Comparison of ENCODE assay signal across 22 cellular contexts in the genomic region with DNA sequence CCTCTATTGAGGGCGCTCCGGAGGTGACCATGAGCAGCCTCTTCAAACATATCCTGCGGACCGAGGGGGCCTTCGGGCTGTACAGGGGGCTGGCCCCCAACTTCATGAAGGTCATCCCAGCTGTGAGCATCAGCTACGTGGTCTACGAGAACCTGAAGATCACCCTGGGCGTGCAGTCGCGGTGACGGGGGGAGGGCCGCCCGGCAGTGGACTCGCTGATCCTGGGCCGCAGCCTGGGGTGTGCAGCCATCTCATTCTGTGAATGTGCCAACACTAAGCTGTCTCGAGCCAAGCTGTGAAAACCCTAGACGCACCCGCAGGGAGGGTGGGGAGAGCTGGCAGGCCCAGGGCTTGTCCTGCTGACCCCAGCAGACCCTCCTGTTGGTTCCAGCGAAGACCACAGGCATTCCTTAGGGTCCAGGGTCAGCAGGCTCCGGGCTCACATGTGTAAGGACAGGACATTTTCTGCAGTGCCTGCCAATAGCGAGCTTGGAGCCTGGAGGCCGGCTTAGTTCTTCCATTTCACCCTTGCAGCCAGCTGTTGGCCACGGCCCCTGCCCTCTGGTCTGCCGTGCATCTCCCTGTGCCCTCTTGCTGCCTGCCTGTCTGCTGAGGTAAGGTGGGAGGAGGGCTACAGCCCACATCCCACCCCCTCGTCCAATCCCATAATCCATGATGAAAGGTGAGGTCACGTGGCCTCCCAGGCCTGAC. TPM values are rescaled to one million over a fixed set of nuclear protein-coding genes. Genes with fewer than 3 reads are reported as not detected.
DNase-seq lines count a peak whose midpoint lies in the region; ATAC-seq, FAIRE-seq and TF ChIP-seq lines count a peak whose summit lies in the region.
"Had no signal": no experiment of that assay in that cellular context is flagged by ENCODE, and none has a peak within 500 bp of the region (broad histone marks: within the 10 kb centered on the region; RNA-seq: fewer than 3 reads in every experiment).

No MANE protein-coding gene starts in this region.

- no peaks in the 10 kb centered on the region for H4K20me1 ChIP-seq in K562 (replicated peaks; ENCODE audit: control insufficient read depth, insufficient read depth, low read length)

- no peak for TF ChIP-seq RAD21 in K562 (CRISPR knock-in tag; conservative IDR thresholded peaks at IDR 0.05 in 1 of 2, IDR thresholded peaks at IDR 0.05 in 1 of 2)

- no peaks in the 10 kb centered on the region for H3K27me3 Mint-ChIP-seq in activated T-cell treated with anti-CD3 and anti-CD28 coated beads, Interleukin-2, amount 50 U/mL, for 72 hours (ENCODE audit: low read depth)
- no peaks in the 10 kb centered on the region for H3K27me3 Mint-ChIP-seq in activated T-cell treated with anti-CD3 and anti-CD28 coated beads, Interleukin-2, amount 50 U/mL, for 4 hours (ENCODE audit: low read depth)
- H3K27me3 Mint-ChIP-seq in naive thymus-derived CD4-positive, alpha-beta T cell: no peaks in the 10 kb centered on the region

- CTCF ChIA-PET in K562 (lab: Yijun Ruan, JAX; ENCODE audit: low intra/inter-chr PET ratio): interaction anchor here (0.6 kb wide), 1 partner anchor 199 kb away, joined by 4 read pairs; no protein-coding TSS in a partner anchor
- CTCF ChIA-PET in naive thymus-derived CD4-positive, alpha-beta T cell (lab: Charles Lee): interaction anchor here (0.5 to 1.3 kb wide), 7 partner anchors 10 to 165 kb away, joined by 3 to 4 read pairs (median 3); no protein-coding TSS in a partner anchor

- FAIRE-seq in K562 (lab: Jason Lieb, UNC): no peak
- FAIRE-seq: RCC 7860, small intestine had no signal

- H3K79me2 ChIP-seq in K562 (ENCODE audit: control insufficient read depth, insufficient read depth, low read length): peaks cover 4% of the 10 kb centered on the region; the same call in 2 of the 3 replicates

- TF ChIP-seq POLR2A in K562 (conservative IDR thresholded peaks at IDR 0.05) (no peak), testis (IDR thresholded peaks at IDR 0.05) (no peak)

- H3K9me3 Mint-ChIP-seq in activated T-cell treated with anti-CD3 and anti-CD28 coated beads, Interleukin-2, amount 50 U/mL, for 72 hours: no peaks in the 10 kb centered on the region
- H3K9me3 Mint-ChIP-seq in activated T-cell treated with anti-CD3 and anti-CD28 coated beads, Interleukin-2, amount 50 U/mL, for 4 hours: no peaks in the 10 kb centered on the region
- H3K9me3 Mint-ChIP-seq in naive thymus-derived CD4-positive, alpha-beta T cell: no peaks in the 10 kb centered on the region
- H3K9me3 Mint-ChIP-seq: activated T-helper 1 cell treated with anti-CD3 and anti-CD28 coated beads, Interleukin-12 subunit alpha, Interleukin-12 subunit beta, Interleukin-2, Interleukin-4 antibody, amounts not matched to agents 30 ng/mL and 10 ng/mL and 1 ng/mL, durations not matched to agents 14 hours and 24 hours and 36 hours had no signal

- no peak overlapping the region for H3K4me2 ChIP-seq in K562 (ENCODE audit: insufficient read depth, low read length)

- intact Hi-C loops in K562 (cut with micrococcal nuclease) (no loop called here), testis (cut with DNase I; ENCODE audit: low total_unique reads) (no loop called here)
- intact Hi-C loops in naive thymus-derived CD4-positive, alpha-beta T cell (cut with micrococcal nuclease): no loop called here

- peaks cover 4 to 9% of the 10 kb centered on the region in 2 donors for H3K36me3 Mint-ChIP-seq in activated T-cell treated with anti-CD3 and anti-CD28 coated beads, Interleukin-2, amount 50 U/mL, for 72 hours (ENCODE audit: insufficient read depth in 2 of 2)
- H3K36me3 Mint-ChIP-seq in activated T-cell treated with anti-CD3 and anti-CD28 coated beads, Interleukin-2, amount 50 U/mL, for 4 hours (ENCODE audit: insufficient read depth): peaks cover 27% of the 10 kb centered on the region
- H3K36me3 Mint-ChIP-seq in naive thymus-derived CD4-positive, alpha-beta T cell: peaks cover 4 to 35% (median 15%) of the 10 kb centered on the region in 5 donors

- H3K27ac ChIP-seq in K562 (ENCODE audit: extremely low read depth, low read depth, low read length) (no peak overlapping the region; the same call in 2 of the 3 replicates), testis (no peak overlapping the region)
- H3K27ac ChIP-seq in naive thymus-derived CD4-positive, alpha-beta T cell (ENCODE audit: low read depth, low read length): peak overlapping the region; percentile 21
- H3K27ac ChIP-seq: C4-2B had no signal

- H3K27me3 ChIP-seq in K562 (ENCODE audit: control insufficient read depth in 2 of 2, insufficient read depth in 2 of 2, low read length in 2 of 2): no peaks in the 10 kb centered on the region
- H3K27me3 ChIP-seq in naive thymus-derived CD4-positive, alpha-beta T cell (ENCODE audit: control insufficient read depth in 2 of 2, insufficient read depth in 2 of 2, low read length in 2 of 2): no peaks in the 10 kb centered on the region
- H3K27me3 ChIP-seq in testis: no peaks in the 10 kb centered on the region
- H3K27me3 ChIP-seq: thyroid gland had no signal

- WGBS in K562 (ENCODE audit: insufficient coverage, low coverage, missing lambda C conversion rate): 89% methylated on average over 26 of the region's 26 CpGs
- 69 to 76% methylated on average over 7 to 19 of the region's 26 CpGs for WGBS in testis, 2 donors

- no peak overlapping the region for H3K4me3 ChIP-seq in K562
- no peak overlapping the region for H3K4me3 ChIP-seq in naive thymus-derived CD4-positive, alpha-beta T cell (ENCODE audit: low read length)
- no peak overlapping the region for H3K4me3 ChIP-seq in testis
- H3K4me3 ChIP-seq: HAP-1, thyroid gland had no signal

- no peak overlapping the region for H3K4me3 Mint-ChIP-seq in activated T-cell treated with anti-CD3 and anti-CD28 coated beads, Interleukin-2, amount 50 U/mL, for 72 hours
- no peak overlapping the region for H3K4me3 Mint-ChIP-seq in activated T-cell treated with anti-CD3 and anti-CD28 coated beads, Interleukin-2, amount 50 U/mL, for 4 hours
- H3K4me3 Mint-ChIP-seq in naive thymus-derived CD4-positive, alpha-beta T cell: peak overlapping the region in 1 of 10 donors; percentile 18
- H3K4me3 Mint-ChIP-seq: activated T-helper 1 cell treated with anti-CD3 and anti-CD28 coated beads, Interleukin-12 subunit alpha, Interleukin-12 subunit beta, Interleukin-2, Interleukin-4 antibody, amounts not matched to agents 30 ng/mL and 10 ng/mL and 1 ng/mL, durations not matched to agents 14 hours and 24 hours and 36 hours had no signal

- H3K9me1 ChIP-seq in K562 (ENCODE audit: control insufficient read depth, insufficient read depth, low read length): no peaks in the 10 kb centered on the region

- H2AFZ ChIP-seq in K562 (ENCODE audit: low read depth, low read length): no peak overlapping the region

- peaks cover 21% of the 10 kb centered on the region for H3K4me1 Mint-ChIP-seq in activated T-cell treated with anti-CD3 and anti-CD28 coated beads, Interleukin-2, amount 50 U/mL, for 72 hours (ENCODE audit: low read depth)
- peaks cover 16% of the 10 kb centered on the region for H3K4me1 Mint-ChIP-seq in activated T-cell treated with anti-CD3 and anti-CD28 coated beads, Interleukin-2, amount 50 U/mL, for 4 hours (ENCODE audit: low read depth)
- peaks cover 15 to 39% (median 27%) of the 10 kb centered on the region in 7 donors for H3K4me1 Mint-ChIP-seq in naive thymus-derived CD4-positive, alpha-beta T cell

- H3K9me3 ChIP-seq in K562 (replicated peaks; ENCODE audit: control insufficient read depth, insufficient read depth, low read depth, low read length): no peaks in the 10 kb centered on the region
- no peaks in the 10 kb centered on the region for H3K9me3 ChIP-seq in naive thymus-derived CD4-positive, alpha-beta T cell (ENCODE audit: control insufficient read depth in 2 of 3, low read length in 3 of 3)
- no peaks in the 10 kb centered on the region for H3K9me3 ChIP-seq in testis
- H3K9me3 ChIP-seq: HAP-1, thyroid gland had no signal

- H3K36me3 ChIP-seq in K562 (ENCODE audit: control insufficient read depth, insufficient read depth, low read length): peaks cover 72% of the 10 kb centered on the region
- H3K36me3 ChIP-seq in naive thymus-derived CD4-positive, alpha-beta T cell (ENCODE audit: control insufficient read depth in 2 of 3, insufficient read depth in 3 of 3, low read length in 3 of 3): peaks cover 5 to 62% (median 38%) of the 10 kb centered on the region in 3 experiments
- no peaks in the 10 kb centered on the region for H3K36me3 ChIP-seq in testis (ENCODE audit: low read depth, missing control alignments)

- DNase-seq in activated T-cell treated with anti-CD3 and anti-CD28 coated beads, Interleukin-2, amount 50 U/mL, for 72 hours: no peak
- no peak for DNase-seq in activated T-cell treated with anti-CD3 and anti-CD28 coated beads, Interleukin-2, amount 50 U/mL, for 4 hours
- no peak for DNase-seq in K562 (ENCODE audit: extremely low read depth in 1 of 4, low spot score in 3 of 4)
- DNase-seq in naive thymus-derived CD4-positive, alpha-beta T cell: no peak
- peak; percentile 62 for DNase-seq in testis
- DNase-seq in NCI-H2081 treated with DMSO at 0.1 percent for 48 hours (lab: John Stamatoyannopoulos, UW): no peak
- no peak for DNase-seq in pons (ENCODE audit: low spot score)
- DNase-seq: activated CD4-positive, alpha-beta T cell treated with anti-CD3 and anti-CD28 coated beads, Interleukin-2, amount 50 U/mL, for 48 hours; midbrain; NCI-H446; nucleus accumbens; small intestine; stimulated activated CD4-positive, alpha-beta T cell treated with anti-CD3 and anti-CD28 coated beads, Interleukin-4, amount 100 ng/mL, for 4 hours; stimulated activated CD8-positive, alpha-beta memory T cell treated with anti-CD3 and anti-CD28 coated beads, Interleukin-4, amount 100 ng/mL, for 48 hours; thyroid gland had no signal

- BruUV-seq in K562 (replicated peaks; lab: Mats Ljungman, UMichigan): no TSS peak

- in situ Hi-C loops in K562 (cut with MboI): no loop called here

- H3K9ac ChIP-seq in K562 (ENCODE audit: insufficient read depth in 1 of 2, low read depth in 2 of 2, low read length in 2 of 2): peak overlapping the region in 1 of 2 experiments; percentile 76; a peak in 2 of 4 replicates

- TF ChIP-seq CTCF in K562 (IDR thresholded peaks at IDR 0.05 in 2 of 3, conservative IDR thresholded peaks at IDR 0.05 in 1 of 3; ENCODE audit: insufficient read depth in 2 of 3, low read depth in 1 of 3, low read length in 3 of 3) (no peak), testis (IDR thresholded peaks at IDR 0.05) (no peak)

- ATAC-seq in activated T-cell treated with anti-CD3 and anti-CD28 coated beads, Interleukin-2, amount 50 U/mL, for 72 hours (replicated peaks in 1 of 2): no peak
- no peak for ATAC-seq in activated T-cell treated with anti-CD3 and anti-CD28 coated beads, Interleukin-2, amount 50 U/mL, for 4 hours
- ATAC-seq in K562: no peak
- no peak for ATAC-seq in naive thymus-derived CD4-positive, alpha-beta T cell
- ATAC-seq in HG02884 (IDR thresholded peaks at IDR 0.05; ENCODE audit: unreplicated experiment): no peak

- POLR2A ChIA-PET in K562 (lab: Yijun Ruan, JAX): interaction anchor here (1.4 to 2.0 kb wide), 4 partner anchors 8 to 15 kb away, joined by 4 to 14 read pairs (median 9); no protein-coding TSS in a partner anchor
- POLR2A ChIA-PET in naive thymus-derived CD4-positive, alpha-beta T cell (lab: Charles Lee): interaction anchor here (1.1 kb wide), 1 partner anchor 13 kb away, joined by 3 read pairs; no protein-coding TSS in a partner anchor

- H3K27ac Mint-ChIP-seq in activated T-cell treated with anti-CD3 and anti-CD28 coated beads, Interleukin-2, amount 50 U/mL, for 72 hours: peak overlapping the region; percentile 33
- H3K27ac Mint-ChIP-seq in naive thymus-derived CD4-positive, alpha-beta T cell: peak overlapping the region in 4 of 9 donors; percentile 31 to 87 (median 72)
- H3K27ac Mint-ChIP-seq: activated T-helper 1 cell treated with anti-CD3 and anti-CD28 coated beads, Interleukin-12 subunit alpha, Interleukin-12 subunit beta, Interleukin-2, Interleukin-4 antibody, amounts not matched to agents 30 ng/mL and 10 ng/mL and 1 ng/mL, durations not matched to agents 14 hours and 24 hours and 36 hours had no signal

- TF ChIP-seq EP300 in K562 (IDR thresholded peaks at IDR 0.05; ENCODE audit: low read length): no peak

- H3K4me1 ChIP-seq in K562 (replicated peaks in 1 of 2; ENCODE audit: control insufficient read depth in 2 of 2, insufficient read depth in 2 of 2, low read length in 2 of 2): peaks cover 11 to 49% of the 10 kb centered on the region in 2 experiments; a peak in 4 of 5 replicates
- H3K4me1 ChIP-seq in naive thymus-derived CD4-positive, alpha-beta T cell (ENCODE audit: control insufficient read depth in 2 of 2, insufficient read depth in 2 of 2, low read length in 2 of 2): peaks cover 6 to 24% of the 10 kb centered on the region in 2 donors
- H3K4me1 ChIP-seq in testis: peaks cover 42% of the 10 kb centered on the region
- H3K4me1 ChIP-seq: HAP-1 had no signal

RNA-seq across cellular contexts. Expression of gene PTGES2, which starts 20.1 kb away (rescaled TPM):
- 10 to 100 TPM; 23.5 to 27.5 TPM for total RNA-seq in activated T-cell treated with anti-CD3 and anti-CD28 coated beads, Interleukin-2, amount 50 U/mL, for 72 hours
- 100 to 1,000 TPM; 123 to 132 (median 123) TPM for total RNA-seq in activated T-cell treated with anti-CD3 and anti-CD28 coated beads, Interleukin-2, amount 50 U/mL, for 4 hours
- 91.2 and 285 TPM in 2 replicates for total RNA-seq in K562 (2011; cell fraction: chromatin; rRNA removed; ENCODE audit: low replicate concordance)
- total RNA-seq in K562 (2011; cell fraction: nucleolus; rRNA removed): 223 and 287 TPM in 2 replicates
- total RNA-seq in K562 (2011; cell fraction: nucleoplasm; rRNA removed): 132 and 134 TPM in 2 replicates
- 196 and 257 TPM in 2 replicates for total RNA-seq in K562 (2014; rRNA removed)
- total RNA-seq in K562 (2014; rRNA removed; fragmentation: Illumina TruSeq; extraction: Trizol): 34.3 and 50.3 TPM in 2 replicates
- 98.9 and 102 TPM in 2 replicates for total RNA-seq in K562 (2015; rRNA removed; fragmentation: Illumina TruSeq; extraction: Trizol)
- total RNA-seq in K562 (2021): 135 and 137 TPM in 2 replicates
- polyA plus RNA-seq in K562 (2011; rRNA removed): 90.1 and 106 TPM in 2 replicates
- 92.2 and 177 TPM in 2 replicates for polyA plus RNA-seq in K562 (2011; cell fraction: cytosol; rRNA removed)
- 244 and 370 TPM in 2 replicates for polyA plus RNA-seq in K562 (2011; cell fraction: nucleus; rRNA removed)
- polyA plus RNA-seq in K562 (2012): 94.0 and 96.2 TPM in 2 replicates
- polyA plus RNA-seq in K562 (2014; fragmentation: Illumina TruSeq; extraction: Trizol): 89.2 and 128 TPM in 2 replicates
- polyA plus RNA-seq in K562 (2014; fragmentation: Nextera tagmentation; extraction: Ambion mirVana): 1 to 10 TPM; 2.4 to 6.2 TPM
- 128 and 149 TPM in 2 replicates for polyA plus RNA-seq in K562 (2014; rRNA removed)
- 49.5 and 74.8 TPM in 2 replicates for polyA minus RNA-seq in K562 (2011; rRNA and poly(A)+ RNA removed)
- polyA minus RNA-seq in K562 (2011; cell fraction: cytosol; rRNA and poly(A)+ RNA removed): 57.2 and 75.5 TPM in 2 replicates
- polyA minus RNA-seq in K562 (2011; cell fraction: nucleus; rRNA and poly(A)+ RNA removed): 73.1 and 77.3 TPM in 2 replicates
- total RNA-seq in naive thymus-derived CD4-positive, alpha-beta T cell: 10 to 100 TPM; 52.0 to 70.8 (median 61.3) TPM
- polyA plus RNA-seq in naive thymus-derived CD4-positive, alpha-beta T cell: 10 to 100 TPM; 32.3 to 36.1 TPM
- total RNA-seq in testis: 10 to 100 TPM; 95.8 to 96.4 TPM
- 53.1 TPM for polyA plus RNA-seq in testis (ENCODE audit: insufficient read depth, low read depth, low replicate concordance)

RNA-seq across cellular contexts. Expression of gene SLC25A25, which starts 39.4 kb away (rescaled TPM):
- total RNA-seq in activated T-cell treated with anti-CD3 and anti-CD28 coated beads, Interleukin-2, amount 50 U/mL, for 72 hours: 10 to 100 TPM in 1 of 2 donors, 1 to 10 TPM in 1; 9.7 to 11.2 TPM
- 10 to 100 TPM; 13.9 to 16.3 (median 15.6) TPM for total RNA-seq in activated T-cell treated with anti-CD3 and anti-CD28 coated beads, Interleukin-2, amount 50 U/mL, for 4 hours
- 56.5 and 74.4 TPM in 2 replicates for total RNA-seq in K562 (2011; cell fraction: chromatin; rRNA removed; ENCODE audit: low replicate concordance)
- 41.5 and 42.5 TPM in 2 replicates for total RNA-seq in K562 (2011; cell fraction: nucleolus; rRNA removed)
- 26.8 and 33.4 TPM in 2 replicates for total RNA-seq in K562 (2011; cell fraction: nucleoplasm; rRNA removed)
- total RNA-seq in K562 (2014; rRNA removed) (35.9 and 39.5 TPM in 2 replicates), K562 (2014; rRNA removed; fragmentation: Illumina TruSeq; extraction: Trizol) (19.0 and 19.3 TPM in 2 replicates), K562 (2015; rRNA removed; fragmentation: Illumina TruSeq; extraction: Trizol) (23.2 and 25.1 TPM in 2 replicates), K562 (2021) (30.1 and 30.7 TPM in 2 replicates), testis (10 to 100 TPM; 19.1 to 21.1 TPM)
- polyA plus RNA-seq in K562 (2011; rRNA removed) (21.7 and 26.7 TPM in 2 replicates), K562 (2014; fragmentation: Illumina TruSeq; extraction: Trizol) (18.7 and 25.2 TPM in 2 replicates), K562 (2014; fragmentation: Nextera tagmentation; extraction: Ambion mirVana) (under 1 TPM; 0.07 to 0.10 TPM), K562 (2014; rRNA removed) (27.2 and 31.0 TPM in 2 replicates), testis (ENCODE audit: insufficient read depth, low read depth, low replicate concordance) (15.0 TPM)
- 20.4 and 25.8 TPM in 2 replicates for polyA plus RNA-seq in K562 (2011; cell fraction: cytosol; rRNA removed)
- 29.9 and 44.4 TPM in 2 replicates for polyA plus RNA-seq in K562 (2011; cell fraction: nucleus; rRNA removed)
- polyA plus RNA-seq in K562 (2012): 20.5 and 23.5 TPM in 2 replicates
- polyA minus RNA-seq in K562 (2011; rRNA and poly(A)+ RNA removed): 21.0 and 28.2 TPM in 2 replicates
- polyA minus RNA-seq in K562 (2011; cell fraction: cytosol; rRNA and poly(A)+ RNA removed): 14.7 and 16.8 TPM in 2 replicates
- 14.8 and 20.9 TPM in 2 replicates for polyA minus RNA-seq in K562 (2011; cell fraction: nucleus; rRNA and poly(A)+ RNA removed)
- total RNA-seq in naive thymus-derived CD4-positive, alpha-beta T cell: 10 to 100 TPM; 12.4 to 26.3 (median 15.1) TPM
- polyA plus RNA-seq in naive thymus-derived CD4-positive, alpha-beta T cell: 10 to 100 TPM in 1 of 2 donors, 1 to 10 TPM in 1; 8.4 to 14.7 TPM

RNA-seq across cellular contexts. Expression of gene NAIF1, which starts 40.3 kb away (rescaled TPM):
- total RNA-seq in activated T-cell treated with anti-CD3 and anti-CD28 coated beads, Interleukin-2, amount 50 U/mL, for 72 hours: 10 to 100 TPM; 11.9 to 17.9 TPM
- total RNA-seq in activated T-cell treated with anti-CD3 and anti-CD28 coated beads, Interleukin-2, amount 50 U/mL, for 4 hours: 10 to 100 TPM in 1 of 3 donors, 1 to 10 TPM in 2; 9.5 to 11.2 (median 9.7) TPM
- total RNA-seq in K562 (2011; cell fraction: chromatin; rRNA removed; ENCODE audit: low replicate concordance): 14.2 and 31.0 TPM in 2 replicates
- 27.1 and 29.7 TPM in 2 replicates for total RNA-seq in K562 (2011; cell fraction: nucleolus; rRNA removed)
- total RNA-seq in K562 (2011; cell fraction: nucleoplasm; rRNA removed): 19.1 and 19.8 TPM in 2 replicates
- total RNA-seq in K562 (2014; rRNA removed): 21.3 and 27.6 TPM in 2 replicates
- 15.8 and 16.2 TPM in 2 replicates for total RNA-seq in K562 (2014; rRNA removed; fragmentation: Illumina TruSeq; extraction: Trizol)
- total RNA-seq in K562 (2015; rRNA removed; fragmentation: Illumina TruSeq; extraction: Trizol): 15.9 and 17.4 TPM in 2 replicates
- 23.1 and 26.6 TPM in 2 replicates for total RNA-seq in K562 (2021)
- 17.2 and 21.5 TPM in 2 replicates for polyA plus RNA-seq in K562 (2011; rRNA removed)
- polyA plus RNA-seq in K562 (2011; cell fraction: cytosol; rRNA removed): 24.4 and 26.5 TPM in 2 replicates
- polyA plus RNA-seq in K562 (2011; cell fraction: nucleus; rRNA removed): 17.1 and 20.0 TPM in 2 replicates
- 16.5 and 19.9 TPM in 2 replicates for polyA plus RNA-seq in K562 (2012)
- polyA plus RNA-seq in K562 (2014; fragmentation: Illumina TruSeq; extraction: Trizol): 16.3 and 16.9 TPM in 2 replicates
- 1 to 10 TPM; 4.8 to 5.3 TPM for polyA plus RNA-seq in K562 (2014; fragmentation: Nextera tagmentation; extraction: Ambion mirVana)
- polyA plus RNA-seq in K562 (2014; rRNA removed): 17.7 and 17.8 TPM in 2 replicates
- polyA minus RNA-seq in K562 (2011; rRNA and poly(A)+ RNA removed): 14.9 and 19.6 TPM in 2 replicates
- polyA minus RNA-seq in K562 (2011; cell fraction: cytosol; rRNA and poly(A)+ RNA removed): 14.2 and 26.5 TPM in 2 replicates
- polyA minus RNA-seq in K562 (2011; cell fraction: nucleus; rRNA and poly(A)+ RNA removed): 6.3 and 7.7 TPM in 2 replicates
- total RNA-seq in naive thymus-derived CD4-positive, alpha-beta T cell: 10 to 100 TPM; 10.7 to 13.3 (median 11.8) TPM
- polyA plus RNA-seq in naive thymus-derived CD4-positive, alpha-beta T cell: 10 to 100 TPM in 1 of 2 donors, 1 to 10 TPM in 1; 8.6 to 14.8 TPM
- total RNA-seq in testis: 10 to 100 TPM; 18.5 to 19.4 TPM
- polyA plus RNA-seq in testis (ENCODE audit: insufficient read depth, low read depth, low replicate concordance): 25.1 TPM

RNA-seq across cellular contexts. Expression of gene LCN2, which starts 41.8 kb away (rescaled TPM):
- not detected for total RNA-seq in activated T-cell treated with anti-CD3 and anti-CD28 coated beads, Interleukin-2, amount 50 U/mL, for 72 hours
- total RNA-seq in activated T-cell treated with anti-CD3 and anti-CD28 coated beads, Interleukin-2, amount 50 U/mL, for 4 hours: not detected
- total RNA-seq in K562 (2011; cell fraction: chromatin; rRNA removed; ENCODE audit: low replicate concordance): 0.58 and 2.0 TPM in 2 replicates
- total RNA-seq in K562 (2011; cell fraction: nucleolus; rRNA removed): 1.1 and 1.3 TPM in 2 replicates
- 1.7 TPM in 1 of 2 replicates, not detected in the other for total RNA-seq in K562 (2011; cell fraction: nucleoplasm; rRNA removed)
- total RNA-seq in K562 (2014; rRNA removed) (0.20 and 0.54 TPM in 2 replicates), K562 (2014; rRNA removed; fragmentation: Illumina TruSeq; extraction: Trizol) (0.47 TPM in 1 of 2 replicates, not detected in the other), K562 (2015; rRNA removed; fragmentation: Illumina TruSeq; extraction: Trizol) (not detected in 2 replicates), K562 (2021) (0.40 and 0.72 TPM in 2 replicates), testis (not detected)
- polyA plus RNA-seq in K562 (2011; rRNA removed) (0.60 and 1.2 TPM in 2 replicates), K562 (2014; fragmentation: Illumina TruSeq; extraction: Trizol) (0.22 and 1.0 TPM in 2 replicates), K562 (2014; fragmentation: Nextera tagmentation; extraction: Ambion mirVana) (under 1 TPM; 0.10 to 0.11 TPM), K562 (2014; rRNA removed) (0.21 and 0.65 TPM in 2 replicates), testis (ENCODE audit: insufficient read depth, low read depth, low replicate concordance) (2.2 TPM)
- 0.40 and 0.69 TPM in 2 replicates for polyA plus RNA-seq in K562 (2011; cell fraction: cytosol; rRNA removed)
- polyA plus RNA-seq in K562 (2011; cell fraction: nucleus; rRNA removed): 3.3 and 4.8 TPM in 2 replicates
- polyA plus RNA-seq in K562 (2012): 0.16 and 0.37 TPM in 2 replicates
- 1.2 and 1.4 TPM in 2 replicates for polyA minus RNA-seq in K562 (2011; rRNA and poly(A)+ RNA removed)
- polyA minus RNA-seq in K562 (2011; cell fraction: cytosol; rRNA and poly(A)+ RNA removed): not detected in 2 replicates
- polyA minus RNA-seq in K562 (2011; cell fraction: nucleus; rRNA and poly(A)+ RNA removed): not detected in 2 replicates
- not detected for total RNA-seq in naive thymus-derived CD4-positive, alpha-beta T cell
- polyA plus RNA-seq in naive thymus-derived CD4-positive, alpha-beta T cell: not detected
- total RNA-seq: activated T-helper 1 cell treated with anti-CD3 and anti-CD28 coated beads, Interleukin-12 subunit alpha, Interleukin-12 subunit beta, Interleukin-2, Interleukin-4 antibody, amounts not matched to agents 30 ng/mL and 10 ng/mL and 1 ng/mL, durations not matched to agents 14 hours and 24 hours and 36 hours; cerebellum; HT1080 had no signal

RNA-seq across cellular contexts. Expression of gene BBLN, which starts 52.6 kb away (rescaled TPM):
- total RNA-seq in activated T-cell treated with anti-CD3 and anti-CD28 coated beads, Interleukin-2, amount 50 U/mL, for 72 hours: 10 to 100 TPM; 72.9 to 81.4 TPM
- 10 to 100 TPM; 71.0 to 72.7 (median 71.6) TPM for total RNA-seq in activated T-cell treated with anti-CD3 and anti-CD28 coated beads, Interleukin-2, amount 50 U/mL, for 4 hours
- 24.5 and 53.9 TPM in 2 replicates for total RNA-seq in K562 (2011; cell fraction: chromatin; rRNA removed; ENCODE audit: low replicate concordance)
- 72.0 and 78.0 TPM in 2 replicates for total RNA-seq in K562 (2011; cell fraction: nucleolus; rRNA removed)
- total RNA-seq in K562 (2011; cell fraction: nucleoplasm; rRNA removed): 65.8 and 106 TPM in 2 replicates
- total RNA-seq in K562 (2014; rRNA removed): 331 and 433 TPM in 2 replicates
- total RNA-seq in K562 (2014; rRNA removed; fragmentation: Illumina TruSeq; extraction: Trizol): 11.5 and 11.9 TPM in 2 replicates
- total RNA-seq in K562 (2015; rRNA removed; fragmentation: Illumina TruSeq; extraction: Trizol): 109 and 123 TPM in 2 replicates
- 172 and 177 TPM in 2 replicates for total RNA-seq in K562 (2021)
- polyA plus RNA-seq in K562 (2011; rRNA removed): 87.1 and 125 TPM in 2 replicates
- polyA plus RNA-seq in K562 (2011; cell fraction: cytosol; rRNA removed): 256 and 738 TPM in 2 replicates
- 139 and 249 TPM in 2 replicates for polyA plus RNA-seq in K562 (2011; cell fraction: nucleus; rRNA removed)
- polyA plus RNA-seq in K562 (2012): 180 and 393 TPM in 2 replicates
- polyA plus RNA-seq in K562 (2014; fragmentation: Illumina TruSeq; extraction: Trizol): 30.1 and 181 TPM in 2 replicates
- 10 to 100 TPM in 1 of 2 experiments, 1 to 10 TPM in 1; 4.2 to 13.7 TPM for polyA plus RNA-seq in K562 (2014; fragmentation: Nextera tagmentation; extraction: Ambion mirVana)
- polyA plus RNA-seq in K562 (2014; rRNA removed): 191 and 213 TPM in 2 replicates
- polyA minus RNA-seq in K562 (2011; rRNA and poly(A)+ RNA removed): 19.8 and 21.1 TPM in 2 replicates
- 74.5 and 112 TPM in 2 replicates for polyA minus RNA-seq in K562 (2011; cell fraction: cytosol; rRNA and poly(A)+ RNA removed)
- 29.6 and 47.0 TPM in 2 replicates for polyA minus RNA-seq in K562 (2011; cell fraction: nucleus; rRNA and poly(A)+ RNA removed)
- total RNA-seq in naive thymus-derived CD4-positive, alpha-beta T cell: 10 to 100 TPM; 42.7 to 87.8 (median 48.0) TPM
- polyA plus RNA-seq in naive thymus-derived CD4-positive, alpha-beta T cell: 100 to 1,000 TPM in 1 of 2 donors, 10 to 100 TPM in 1; 99.2 to 102 TPM
- total RNA-seq in testis: 100 to 1,000 TPM; 219 to 225 TPM
- 56.9 TPM for polyA plus RNA-seq in testis (ENCODE audit: insufficient read depth, low read depth, low replicate concordance)
